Comparison of ENCODE assay signal across 8 cellular contexts in the genomic region with DNA sequence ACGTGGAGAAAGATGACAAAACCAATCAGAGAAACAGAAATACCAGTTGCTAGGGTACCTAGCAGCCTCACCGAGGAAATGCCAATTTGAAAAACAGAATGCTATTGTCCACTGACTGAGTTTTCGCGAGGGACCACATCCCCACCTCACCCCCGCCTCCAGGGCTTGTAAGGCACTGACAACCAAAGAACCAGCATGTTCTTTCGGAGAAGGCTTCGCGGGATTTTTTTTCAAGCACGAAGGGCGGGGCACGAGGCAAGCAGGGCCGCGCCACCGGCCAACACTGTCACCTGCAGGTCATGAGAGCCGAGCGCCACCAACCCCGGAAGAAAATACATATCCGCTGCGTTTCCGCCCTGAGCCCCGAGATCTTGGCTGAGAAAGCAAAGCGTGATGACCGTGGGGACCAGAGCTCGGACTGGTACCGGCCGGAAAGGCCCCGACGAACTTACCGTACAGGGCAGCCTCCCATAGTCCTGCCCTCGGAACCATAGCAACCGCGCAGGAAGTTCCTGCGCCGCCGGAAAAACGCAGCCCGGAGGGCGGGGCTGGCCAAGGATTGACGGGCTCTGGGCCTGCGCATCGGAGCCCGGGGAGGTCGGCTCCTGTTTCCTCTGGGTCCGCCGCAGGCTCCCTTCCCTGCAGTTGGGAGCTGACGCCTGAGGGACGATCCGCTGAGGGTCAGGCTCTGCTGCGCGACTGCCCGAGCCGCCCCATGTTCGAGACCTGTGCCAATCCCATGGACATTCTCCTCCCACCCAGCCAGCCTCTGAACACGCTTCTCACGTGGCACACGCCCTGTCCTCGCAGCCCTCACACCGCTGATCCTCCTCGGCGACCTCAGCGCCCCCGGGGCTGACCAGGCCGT. TPM values are rescaled to one million over a fixed set of nuclear protein-coding genes. Genes with fewer than 3 reads are reported as not detected.
A peak's percentile ranks its signal among the peaks of the same experiment; 100 is the strongest.
DNase-seq lines count a peak whose midpoint lies in the region; ATAC-seq and TF ChIP-seq lines count a peak whose summit lies in the region.

No MANE protein-coding gene starts in this region.

- TF ChIP-seq CTCF in CD14-positive monocyte (IDR thresholded peaks at IDR 0.05) = peak; percentile 65
- TF ChIP-seq CTCF in coronary artery (IDR thresholded peaks at IDR 0.05) = no peak

- peak overlapping the region; percentile 82 to 91 for H3K27ac ChIP-seq in coronary artery

- intact Hi-C loops in CD14-positive monocyte (cut with micrococcal nuclease) = loop anchor here in 1 of 2 donors (5.0 to 10.0 kb wide), 2 partner anchors 156 to 719 kb away; a partner anchor contains a TSS
- intact Hi-C loops in activated CD4-positive, alpha-beta T cell treated with anti-CD3 and anti-CD28 coated beads, Interleukin-2, amount 10 ng/mL, durations not matched to agents 24 days and 14 days (cut with micrococcal nuclease) = loop anchor here (1.0 to 5.0 kb wide), 6 partner anchors 161 to 1119 kb away; a partner anchor contains a TSS

- ATAC-seq in GM19328 (IDR thresholded peaks at IDR 0.05; ENCODE audit: unreplicated experiment) (peak; percentile 93), HG03469 (IDR thresholded peaks at IDR 0.05; ENCODE audit: unreplicated experiment) (peak; percentile 78)

- no peaks in the 10 kb centered on the region for H3K36me3 Mint-ChIP-seq in CD14-positive monocyte
- peaks cover 1% of the 10 kb centered on the region for H3K36me3 Mint-ChIP-seq in activated CD4-positive, alpha-beta T cell treated with anti-CD3 and anti-CD28 coated beads, Interleukin-2, amount 10 ng/mL, durations not matched to agents 24 days and 14 days (ENCODE audit: low read depth)

- DNase-seq in CD14-positive monocyte (ENCODE audit: low spot score) (peak; percentile 78), NCI-H524 treated with DMSO at 0.1 percent for 48 hours (lab: John Stamatoyannopoulos, UW) (peak; percentile 87), coronary artery (ENCODE audit: low spot score) (peak; percentile 92), left kidney (ENCODE audit: low read depth, low spot score) (peak; percentile 96)
- peak; percentile 96 for DNase-seq in activated CD4-positive, alpha-beta T cell treated with anti-CD3 and anti-CD28 coated beads, Interleukin-2, amount 10 ng/mL, durations not matched to agents 24 days and 14 days
- DNase-seq in stimulated activated CD4-positive, alpha-beta T cell treated with anti-CD3 and anti-CD28 coated beads, Interleukin-1b, Interleukin-23, amount 100 ng/mL, for 48 hours = peak; percentile 86

- peaks cover 0 to 8% (median 0%) of the 10 kb centered on the region in 7 donors for H3K9me3 Mint-ChIP-seq in CD14-positive monocyte
- H3K9me3 Mint-ChIP-seq in activated CD4-positive, alpha-beta T cell treated with anti-CD3 and anti-CD28 coated beads, Interleukin-2, amount 10 ng/mL, durations not matched to agents 24 days and 14 days = no peaks in the 10 kb centered on the region

- H3K27ac Mint-ChIP-seq in CD14-positive monocyte = peak overlapping the region; percentile 91 to 98 (median 95)
- peak overlapping the region; percentile 97 for H3K27ac Mint-ChIP-seq in activated CD4-positive, alpha-beta T cell treated with anti-CD3 and anti-CD28 coated beads, Interleukin-2, amount 10 ng/mL, durations not matched to agents 24 days and 14 days

- peak overlapping the region; percentile 68 for H3K4me3 ChIP-seq in coronary artery

- peaks cover 12% of the 10 kb centered on the region for H3K4me1 Mint-ChIP-seq in CD14-positive monocyte
- peaks cover 10% of the 10 kb centered on the region for H3K4me1 Mint-ChIP-seq in activated CD4-positive, alpha-beta T cell treated with anti-CD3 and anti-CD28 coated beads, Interleukin-2, amount 10 ng/mL, durations not matched to agents 24 days and 14 days

- H3K4me3 Mint-ChIP-seq in CD14-positive monocyte = peak overlapping the region; percentile 86 to 93
- H3K4me3 Mint-ChIP-seq in activated CD4-positive, alpha-beta T cell treated with anti-CD3 and anti-CD28 coated beads, Interleukin-2, amount 10 ng/mL, durations not matched to agents 24 days and 14 days = peak overlapping the region; percentile 90

- peaks cover 6 to 12% (median 7%) of the 10 kb centered on the region in 3 donors for H3K27me3 Mint-ChIP-seq in CD14-positive monocyte (ENCODE audit: low read depth in 3 of 3)
- peaks cover 13% of the 10 kb centered on the region for H3K27me3 Mint-ChIP-seq in activated CD4-positive, alpha-beta T cell treated with anti-CD3 and anti-CD28 coated beads, Interleukin-2, amount 10 ng/mL, durations not matched to agents 24 days and 14 days

RNA-seq across cellular contexts. Expression of a gene that starts 59.2 kb away (rescaled TPM):
- not detected for polyA plus RNA-seq in CD14-positive monocyte
- total RNA-seq in activated CD4-positive, alpha-beta T cell treated with anti-CD3 and anti-CD28 coated beads, Interleukin-2, amount 10 ng/mL, durations not matched to agents 24 days and 14 days = not detected in 2 replicates

Comparison
In these comparisons a context has a peak if more than half of its experiments do, and no peak if none do; other contexts are left out.
1. Peak in every context shown above with its lines: DNase-seq, ATAC-seq, H3K4me3 ChIP-seq and H3K27ac ChIP-seq.